ENCODE assay signal across 18 cellular contexts in the genomic region with DNA sequence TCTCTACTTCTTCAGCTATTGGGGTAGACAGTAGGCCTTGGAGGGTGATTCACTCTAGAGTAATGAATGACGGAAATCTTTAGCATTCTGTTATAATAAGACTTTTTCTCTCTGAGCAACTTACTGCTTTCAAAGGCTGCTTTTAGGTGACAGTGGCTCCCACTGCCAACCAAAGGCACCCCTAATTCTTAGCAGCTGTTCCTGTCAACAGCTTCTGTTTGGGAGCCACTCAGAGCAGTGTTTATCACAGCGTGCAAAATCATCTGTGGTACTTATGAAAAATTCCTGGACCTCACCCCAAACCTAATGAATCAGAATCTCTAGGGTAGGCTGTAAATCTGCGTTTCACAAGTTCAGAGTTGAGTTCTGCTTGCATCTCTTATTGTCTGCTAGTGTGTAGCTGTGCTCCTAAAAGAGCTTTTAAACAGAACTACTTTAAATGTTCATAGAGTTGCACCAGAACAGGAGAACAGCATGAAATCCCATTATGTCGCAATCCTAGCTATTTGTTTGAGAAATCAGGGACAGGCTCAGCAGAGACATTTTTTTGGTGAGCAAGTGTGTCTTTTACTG. TPM values are rescaled to one million over a fixed set of nuclear protein-coding genes. Genes with fewer than 3 reads are reported as not detected.
DNase-seq lines count a peak whose midpoint lies in the region; ATAC-seq and TF ChIP-seq lines count a peak whose summit lies in the region.
"Had no signal": no experiment of that assay in that cellular context is flagged by ENCODE, and none has a peak within 500 bp of the region (broad histone marks: within the 10 kb centered on the region; RNA-seq: fewer than 3 reads in every experiment).

No MANE protein-coding gene starts in this region.

- H3K4me3 Mint-ChIP-seq in CD14-positive monocyte: no peak overlapping the region
- H3K4me3 Mint-ChIP-seq: activated CD4-positive, alpha-beta T cell treated with anti-CD3 and anti-CD28 coated beads for 36 hours; neural crest cell had no signal

- no peak overlapping the region for H2AFZ ChIP-seq in fibroblast of lung (ENCODE audit: low read length)

- H3K36me3 ChIP-seq in RWPE2 (ENCODE audit: low read depth) (no peaks in the 10 kb centered on the region), fibroblast of lung (ENCODE audit: control insufficient read depth, insufficient read depth, low read length) (no peaks in the 10 kb centered on the region), skeletal muscle satellite cell (ENCODE audit: insufficient read depth, low read length) (no peaks in the 10 kb centered on the region)

- ATAC-seq in RWPE2 (ENCODE audit: low read depth) (0 out of 3 replicates have a peak, but pooled peaks have one; percentile 19), HG02798 (IDR thresholded peaks at IDR 0.05; ENCODE audit: poor library complexity, unreplicated experiment) (no peak), HG03025 (IDR thresholded peaks at IDR 0.05; ENCODE audit: low FRiP score, unreplicated experiment) (no peak)
- ATAC-seq: activated CD4-positive, alpha-beta T cell treated with anti-CD3 and anti-CD28 coated beads for 36 hours had no signal

- no peaks in the 10 kb centered on the region for H3K27me3 Mint-ChIP-seq in CD14-positive monocyte (ENCODE audit: low read depth in 3 of 3)

- H3K4me3 ChIP-seq in RWPE2 (ENCODE audit: severe bottlenecking) (no peak overlapping the region), fibroblast of lung (replicated peaks in 1 of 4; ENCODE audit: control extremely low read depth in 1 of 4, insufficient read depth in 1 of 4, low read depth in 3 of 4, low read length in 4 of 4) (no peak overlapping the region), skeletal muscle satellite cell (ENCODE audit: low read length) (no peak overlapping the region)
- H3K4me3 ChIP-seq: smooth muscle cell had no signal

- no peaks in the 10 kb centered on the region for H3K79me2 ChIP-seq in fibroblast of lung (ENCODE audit: control insufficient read depth, insufficient read depth, low read length)

- DNase-seq in HCEC 1CT: peak; percentile 38
- no peak for DNase-seq in RWPE2 (ENCODE audit: low spot score)
- DNase-seq in fibroblast of lung (ENCODE audit: low read depth in 2 of 2): peak; percentile 41 to 58
- DNase-seq in dermis blood vessel endothelial cell: no peak
- no peak for DNase-seq in CD14-positive monocyte (ENCODE audit: low spot score)
- DNase-seq: activated CD4-positive, alpha-beta T cell treated with anti-CD3 and anti-CD28 coated beads for 36 hours; activated gamma-delta T cell treated with Interleukin-2 at 50 U/mL for 16 hours; NCI-H1417 treated with DMSO at 0.1 percent for 48 hours; NCI-H748 treated with DMSO at 0.1 percent for 48 hours had no signal

- no peaks in the 10 kb centered on the region for H3K4me1 ChIP-seq in RWPE2 (ENCODE audit: insufficient read depth, poor library complexity, severe bottlenecking)
- H3K4me1 ChIP-seq in fibroblast of lung (ENCODE audit: control insufficient read depth, extremely low read depth, insufficient read depth, low read length): no peaks in the 10 kb centered on the region
- peaks cover 3% of the 10 kb centered on the region for H3K4me1 ChIP-seq in skeletal muscle satellite cell (ENCODE audit: control insufficient read depth, insufficient read depth, low read length)

- H3K36me3 Mint-ChIP-seq in CD14-positive monocyte: no peaks in the 10 kb centered on the region

- TF ChIP-seq CTCF in RWPE2 (IDR thresholded peaks at IDR 0.05; ENCODE audit: poor library complexity, severe bottlenecking) (no peak), fibroblast of lung (conservative IDR thresholded peaks at IDR 0.05 in 1 of 2, IDR thresholded peaks at IDR 0.05 in 1 of 2; ENCODE audit: low read depth in 1 of 2, low read length in 2 of 2) (no peak), CD14-positive monocyte (IDR thresholded peaks at IDR 0.05) (no peak)

- H3K9ac ChIP-seq in fibroblast of lung (ENCODE audit: insufficient read depth, low read length) (no peak overlapping the region), skeletal muscle satellite cell (ENCODE audit: low read depth, low read length) (no peak overlapping the region)

- peaks cover 16% of the 10 kb centered on the region for H3K4me1 Mint-ChIP-seq in CD14-positive monocyte
- H3K4me1 Mint-ChIP-seq: activated CD4-positive, alpha-beta T cell treated with anti-CD3 and anti-CD28 coated beads for 36 hours; neural crest cell had no signal

- H3K9me3 ChIP-seq in RWPE2 (ENCODE audit: severe bottlenecking) (no peaks in the 10 kb centered on the region), fibroblast of lung (ENCODE audit: control insufficient read depth, insufficient read depth, low read depth, low read length) (no peaks in the 10 kb centered on the region), skeletal muscle satellite cell (replicated peaks; ENCODE audit: low read length) (no peaks in the 10 kb centered on the region)

- peak overlapping the region in 1 of 7 donors; percentile 2 for H3K27ac Mint-ChIP-seq in CD14-positive monocyte
- H3K27ac Mint-ChIP-seq: activated CD4-positive, alpha-beta T cell treated with anti-CD3 and anti-CD28 coated beads for 36 hours had no signal

- H3K9me3 Mint-ChIP-seq in CD14-positive monocyte: peaks cover 0 to 2% (median 0%) of the 10 kb centered on the region in 7 donors
- H3K9me3 Mint-ChIP-seq: neural crest cell had no signal

- H4K20me1 ChIP-seq in fibroblast of lung (ENCODE audit: control insufficient read depth, extremely low read depth, insufficient read depth, low read length): no peaks in the 10 kb centered on the region

- H3K4me2 ChIP-seq in fibroblast of lung (ENCODE audit: extremely low read depth, insufficient read depth, low read length) (no peak overlapping the region), skeletal muscle satellite cell (ENCODE audit: low read length) (peak overlapping the region; percentile 61)
- H3K4me2 ChIP-seq: smooth muscle cell had no signal

- peaks cover 3% of the 10 kb centered on the region for H3K27me3 ChIP-seq in RWPE2 (ENCODE audit: insufficient read depth, poor library complexity, severe bottlenecking)
- H3K27me3 ChIP-seq in fibroblast of lung (ENCODE audit: control insufficient read depth, insufficient read depth, low read length): no peaks in the 10 kb centered on the region
- no peaks in the 10 kb centered on the region for H3K27me3 ChIP-seq in skeletal muscle satellite cell (ENCODE audit: control insufficient read depth, insufficient read depth, low read length)

- intact Hi-C loops in CD14-positive monocyte (cut with micrococcal nuclease): no loop called here

- H3K27ac ChIP-seq in RWPE2 (ENCODE audit: poor library complexity, severe bottlenecking) (no peak overlapping the region), fibroblast of lung (ENCODE audit: insufficient read depth, low read length) (no peak overlapping the region)

RNA-seq across cellular contexts. Expression of a gene that starts 52.8 kb away (rescaled TPM):
- total RNA-seq in fibroblast of lung (not detected in 2 replicates), dermis blood vessel endothelial cell (not detected in 2 replicates)
- polyA plus RNA-seq in fibroblast of lung (not detected in 2 replicates), CD14-positive monocyte (not detected)
- not detected in 2 replicates for polyA plus RNA-seq in fibroblast of lung (2012)
- not detected in 2 replicates for polyA minus RNA-seq in fibroblast of lung (ENCODE audit: low replicate concordance)
- not detected in 2 replicates for total RNA-seq in skeletal muscle satellite cell (2012; rRNA removed)
- total RNA-seq: activated CD4-positive, alpha-beta T cell treated with anti-CD3 and anti-CD28 coated beads for 36 hours; chondrocyte; Daoy; glomerular endothelial cell; smooth muscle cell had no signal
- polyA plus RNA-seq: smooth muscle cell, thymus had no signal

Comparison
In these comparisons a context has a peak if more than half of its experiments do, and no peak if none do; other contexts are left out.
1. DNase-seq: peak in HCEC 1CT (single experiment) and fibroblast of lung (2 of 2); none in RWPE2 (single experiment), dermis blood vessel endothelial cell (single experiment) and CD14-positive monocyte (single experiment).